In genomic region chr13:113973218-113974164, GRCh38 we compare ENCODE assay signal across 18 cellular contexts. TPM values are rescaled to one million over a fixed set of nuclear protein-coding genes. Genes with fewer than 3 reads are reported as not detected.
DNase-seq lines count a peak whose midpoint lies in the region; ATAC-seq and TF ChIP-seq lines count a peak whose summit lies in the region.
"Had no signal": no experiment of that assay in that cellular context is flagged by ENCODE, and none has a peak within 500 bp of the region (broad histone marks: within the 10 kb centered on the region; RNA-seq: fewer than 3 reads in every experiment).

TSS of gene C13orf46 (minus strand) at chr13:113974076. CDS start at chr13:113973997, 79 bp downstream.

- H3K27me3 ChIP-seq in thyroid gland: no peaks in the 10 kb centered on the region
- H3K27me3 ChIP-seq: colonic mucosa, uterus had no signal

- H3K36me3 Mint-ChIP-seq in activated naive CD4-positive, alpha-beta T cell treated with anti-CD3 and anti-CD28 coated beads, Interleukin-2, amount 50 U/mL, for 72 hours: peaks cover 5 to 11% of the 10 kb centered on the region in 2 donors
- peaks cover 10% of the 10 kb centered on the region for H3K36me3 Mint-ChIP-seq in activated naive CD4-positive, alpha-beta T cell treated with anti-CD3 and anti-CD28 coated beads for 36 hours (ENCODE audit: low read depth)
- no peaks in the 10 kb centered on the region for H3K36me3 Mint-ChIP-seq in glutamatergic neuron (ENCODE audit: unreplicated experiment)
- no peaks in the 10 kb centered on the region for H3K36me3 Mint-ChIP-seq in natural killer cell treated with Interleukin-12 subunit alpha and Interleukin-12 subunit beta and Interleukin-15 and Interleukin-18, amount 100 ng/mL, for 72 hours

- H3K4me1 Mint-ChIP-seq in activated naive CD4-positive, alpha-beta T cell treated with anti-CD3 and anti-CD28 coated beads for 36 hours (ENCODE audit: low read depth): no peaks in the 10 kb centered on the region
- H3K4me1 Mint-ChIP-seq in glutamatergic neuron (ENCODE audit: low read depth, unreplicated experiment): no peaks in the 10 kb centered on the region
- no peaks in the 10 kb centered on the region for H3K4me1 Mint-ChIP-seq in natural killer cell treated with Interleukin-12 subunit alpha and Interleukin-12 subunit beta and Interleukin-15 and Interleukin-18, amount 100 ng/mL, for 72 hours (ENCODE audit: low read depth in 2 of 2)

- H3K36me3 ChIP-seq in thyroid gland: peaks cover 0 to 17% of the 10 kb centered on the region in 2 donors
- H3K36me3 ChIP-seq: colonic mucosa, uterus had no signal

- no peak for ATAC-seq in activated naive CD4-positive, alpha-beta T cell treated with anti-CD3 and anti-CD28 coated beads, Interleukin-2, amount 50 U/mL, for 72 hours
- ATAC-seq in natural killer cell treated with Interleukin-12 subunit alpha and Interleukin-12 subunit beta and Interleukin-15 and Interleukin-18, amount 100 ng/mL, for 72 hours: no peak
- ATAC-seq: A549, foreskin keratinocyte, PC-3, SK-N-SH treated with all-trans-retinoic acid at 6 μM for 48 hours had no signal

- intact Hi-C loops in activated naive CD4-positive, alpha-beta T cell treated with anti-CD3 and anti-CD28 coated beads for 36 hours (cut with micrococcal nuclease): no loop called here
- intact Hi-C loops in thyroid gland (cut with DNase I): no loop called here

- H3K9me3 Mint-ChIP-seq in activated naive CD4-positive, alpha-beta T cell treated with anti-CD3 and anti-CD28 coated beads, Interleukin-2, amount 50 U/mL, for 72 hours: no peaks in the 10 kb centered on the region
- no peaks in the 10 kb centered on the region for H3K9me3 Mint-ChIP-seq in activated naive CD4-positive, alpha-beta T cell treated with anti-CD3 and anti-CD28 coated beads for 36 hours
- peaks cover 5% of the 10 kb centered on the region for H3K9me3 Mint-ChIP-seq in glutamatergic neuron (ENCODE audit: unreplicated experiment)
- H3K9me3 Mint-ChIP-seq in natural killer cell treated with Interleukin-12 subunit alpha and Interleukin-12 subunit beta and Interleukin-15 and Interleukin-18, amount 100 ng/mL, for 72 hours: no peaks in the 10 kb centered on the region

- H3K4me3 ChIP-seq in thyroid gland (replicated peaks in 1 of 3): no peak within 1 kb of the TSS
- H3K4me3 ChIP-seq: A549, colonic mucosa, uterus had no signal

- no peak for TF ChIP-seq CTCF in glutamatergic neuron (IDR thresholded peaks at IDR 0.05; ENCODE audit: partially characterized antibody, unreplicated experiment)
- no peak for TF ChIP-seq CTCF in thyroid gland (IDR thresholded peaks at IDR 0.05)

- H3K27me3 Mint-ChIP-seq in activated naive CD4-positive, alpha-beta T cell treated with anti-CD3 and anti-CD28 coated beads for 36 hours (ENCODE audit: low read depth): no peaks in the 10 kb centered on the region
- H3K27me3 Mint-ChIP-seq in glutamatergic neuron (ENCODE audit: unreplicated experiment): peaks cover 7% of the 10 kb centered on the region
- no peaks in the 10 kb centered on the region for H3K27me3 Mint-ChIP-seq in natural killer cell treated with Interleukin-12 subunit alpha and Interleukin-12 subunit beta and Interleukin-15 and Interleukin-18, amount 100 ng/mL, for 72 hours

- peak within 1 kb of the TSS; percentile 39 to 86 for H3K27ac Mint-ChIP-seq in activated naive CD4-positive, alpha-beta T cell treated with anti-CD3 and anti-CD28 coated beads, Interleukin-2, amount 50 U/mL, for 72 hours
- no peak within 1 kb of the TSS for H3K27ac Mint-ChIP-seq in activated naive CD4-positive, alpha-beta T cell treated with anti-CD3 and anti-CD28 coated beads for 36 hours
- H3K27ac Mint-ChIP-seq in glutamatergic neuron (ENCODE audit: unreplicated experiment): no peak within 1 kb of the TSS
- no peak within 1 kb of the TSS for H3K27ac Mint-ChIP-seq in natural killer cell treated with Interleukin-12 subunit alpha and Interleukin-12 subunit beta and Interleukin-15 and Interleukin-18, amount 100 ng/mL, for 72 hours

- CTCF ChIA-PET in activated naive CD4-positive, alpha-beta T cell treated with anti-CD3 and anti-CD28 coated beads for 36 hours (lab: Charles Lee): interaction anchor here (0.5 kb wide), 1 partner anchor 264 kb away, joined by 3 read pairs; no protein-coding TSS in a partner anchor

- H3K4me1 ChIP-seq in thyroid gland: peaks cover 39 to 61% of the 10 kb centered on the region in 2 donors
- H3K4me1 ChIP-seq: uterus had no signal

- no peak within 1 kb of the TSS for H3K4me3 Mint-ChIP-seq in activated naive CD4-positive, alpha-beta T cell treated with anti-CD3 and anti-CD28 coated beads for 36 hours
- no peak within 1 kb of the TSS for H3K4me3 Mint-ChIP-seq in glutamatergic neuron (ENCODE audit: unreplicated experiment)
- no peak within 1 kb of the TSS for H3K4me3 Mint-ChIP-seq in natural killer cell treated with Interleukin-12 subunit alpha and Interleukin-12 subunit beta and Interleukin-15 and Interleukin-18, amount 100 ng/mL, for 72 hours

- TF ChIP-seq POLR2A in thyroid gland (IDR thresholded peaks at IDR 0.05): no peak

- peak in 1 of 2 donors; percentile 34 for DNase-seq in activated naive CD4-positive, alpha-beta T cell treated with anti-CD3 and anti-CD28 coated beads, Interleukin-2, amount 50 U/mL, for 72 hours (ENCODE audit: low spot score in 2 of 2)
- DNase-seq in activated naive CD4-positive, alpha-beta T cell treated with anti-CD3 and anti-CD28 coated beads for 36 hours: no peak
- peak; percentile 9 for DNase-seq in glutamatergic neuron
- peak; percentile 39 for DNase-seq in natural killer cell treated with Interleukin-12 subunit alpha and Interleukin-12 subunit beta and Interleukin-15 and Interleukin-18, amount 100 ng/mL, for 72 hours (ENCODE audit: low spot score)
- peak in 1 of 2 donors; percentile 1 for DNase-seq in thyroid gland
- DNase-seq in occipital lobe (lab: John Stamatoyannopoulos, UW): no peak
- DNase-seq in AML-193 (lab: John Stamatoyannopoulos, UW): no peak
- no peak for DNase-seq in activated CD4-positive, alpha-beta T cell treated with anti-CD3 and anti-CD28 coated beads, Interleukin-2, amount 50 U/mL, for 4 hours
- DNase-seq: colonic mucosa, MV-4-11, NCI-H2081, NCI-H748 treated with DMSO at 0.1 percent for 48 hours, PC-3 had no signal

- H3K9me3 ChIP-seq in thyroid gland: no peaks in the 10 kb centered on the region
- H3K9me3 ChIP-seq: A549, colonic mucosa, uterus had no signal

- WGBS in thyroid gland, 2 donors: 92 to 96% methylated on average over 28 of the region's 44 CpGs

- H3K27ac ChIP-seq in thyroid gland: peak within 1 kb of the TSS; percentile 99 to 100 (median 99)
- H3K27ac ChIP-seq: A549, colonic mucosa, foreskin keratinocyte, uterus had no signal

RNA-seq across cellular contexts. Expression of gene C13orf46, which starts in this region (rescaled TPM):
- 1 to 10 TPM in 1 of 2 donors, under 1 TPM in 1; 0.61 to 3.6 TPM for total RNA-seq in activated naive CD4-positive, alpha-beta T cell treated with anti-CD3 and anti-CD28 coated beads, Interleukin-2, amount 50 U/mL, for 72 hours
- total RNA-seq in activated naive CD4-positive, alpha-beta T cell treated with anti-CD3 and anti-CD28 coated beads for 36 hours: 1 to 10 TPM; 1.7 to 1.8 TPM
- total RNA-seq in glutamatergic neuron (ENCODE audit: unreplicated experiment): 0.71 TPM
- 1 to 10 TPM in 1 of 2 donors, under 1 TPM in 1; 0.64 to 1.4 TPM for total RNA-seq in natural killer cell treated with Interleukin-12 subunit alpha and Interleukin-12 subunit beta and Interleukin-15 and Interleukin-18, amount 100 ng/mL, for 72 hours
- 1 to 10 TPM in 3 of 4 donors, under 1 TPM in 1; 0.67 to 9.4 (median 4.3) TPM for total RNA-seq in thyroid gland
- total RNA-seq in occipital lobe: 0.16 TPM
- total RNA-seq: Daoy, foreskin keratinocyte had no signal

Comparison
In these comparisons a context has a peak if more than half of its experiments do, and no peak if none do; other contexts are left out.
1. H3K27ac Mint-ChIP-seq: peak in activated naive CD4-positive, alpha-beta T cell treated with anti-CD3 and anti-CD28 coated beads, Interleukin-2, amount 50 U/mL, for 72 hours (2 of 2); none in activated naive CD4-positive, alpha-beta T cell treated with anti-CD3 and anti-CD28 coated beads for 36 hours (single experiment), glutamatergic neuron (single experiment) and natural killer cell treated with Interleukin-12 subunit alpha and Interleukin-12 subunit beta and Interleukin-15 and Interleukin-18, amount 100 ng/mL, for 72 hours (0 of 2).
2. Peak in DNase-seq in glutamatergic neuron; RNA of the gene not detected or under 1 TPM.